ENCODE assay signal across 8 cellular contexts in genomic region chr10:114239117-114239993, GRCh38.
DNase-seq lines count a peak whose midpoint lies in the region; ATAC-seq, FAIRE-seq and TF ChIP-seq lines count a peak whose summit lies in the region.

VWA2 (plus strand) TSS chr10:114239254; CDS start chr10:114248714, 9,460 bp downstream.

- peak; percentile 17; the same call in 1 of the 2 replicates for TF ChIP-seq CTCF in LNCaP clone FGC (IDR thresholded peaks at IDR 0.05; ENCODE audit: control insufficient read depth, extremely low read depth, insufficient read depth)

- no peak for FAIRE-seq in GM19239 (lab: Jason Lieb, UNC)

- no peak for ATAC-seq in HG03280 (IDR thresholded peaks at IDR 0.05; ENCODE audit: unreplicated experiment)

- DNase-seq in DMS53 treated with DMSO at 0.1 percent for 48 hours (lab: John Stamatoyannopoulos, UW; ENCODE audit: unreplicated experiment): peak; percentile 37
- peak; percentile 89 for DNase-seq in LNCaP clone FGC (ENCODE audit: low read depth)
- DNase-seq in activated T-cell treated with anti-CD3 and anti-CD28 coated beads, Interleukin-2, amount 50 U/mL, for 48 hours: peak; percentile 54 to 63
- peak; percentile 74 for DNase-seq in islet precursor cell
- peak; percentile 15 to 16 for DNase-seq in stimulated activated CD4-positive, alpha-beta T cell treated with anti-CD3 and anti-CD28 coated beads, Interleukin-4, amount 100 ng/mL, for 48 hours (ENCODE audit: low read depth in 2 of 2)
- DNase-seq in HPDE6-E6E7 (ENCODE audit: extremely low spot score): no peak
- DNase-seq in GM19239 (ENCODE audit: insufficient read length, low spot score): no peak

- peak within 1 kb of the TSS; percentile 29; the same call in 1 of the 2 replicates for H3K4me3 ChIP-seq in LNCaP clone FGC (ENCODE audit: low read depth, low read length)

Comparison
In these comparisons a context has a peak if more than half of its experiments do, and no peak if none do; other contexts are left out.
1. DNase-seq: peak in DMS53 treated with DMSO at 0.1 percent for 48 hours (single experiment), LNCaP clone FGC (single experiment), activated T-cell treated with anti-CD3 and anti-CD28 coated beads, Interleukin-2, amount 50 U/mL, for 48 hours (2 of 2), islet precursor cell (single experiment) and stimulated activated CD4-positive, alpha-beta T cell treated with anti-CD3 and anti-CD28 coated beads, Interleukin-4, amount 100 ng/mL, for 48 hours (2 of 2); none in HPDE6-E6E7 (single experiment) and GM19239 (single experiment).